1 cellular context compared by ENCODE assay signal in genomic region chr5:115579747-115580173, GRCh38.
TF ChIP-seq lines count a peak whose summit lies in the region.

No MANE protein-coding gene starts in this region.

TF ChIP-seq in GM12878, 131 proteins besides CTCF, POLR2A, EP300 and RAD21 (continues in another document):
- TF ChIP-seq SUZ12 (IDR thresholded peaks at IDR 0.05; ENCODE audit: unreplicated experiment), result no peak
- 0 out of 2 replicates have a peak, but pooled peaks have one; percentile 39 for TF ChIP-seq PAX5 (IDR thresholded peaks at IDR 0.05; ENCODE audit: borderline replicate concordance, low read depth, low read length)
- no peak for TF ChIP-seq NR2C1 (IDR thresholded peaks at IDR 0.05)
- peak; percentile 51 for TF ChIP-seq IKZF1 (conservative IDR thresholded peaks at IDR 0.05)
- 0 out of 2 replicates have a peak, but pooled peaks have one; percentile 54 for TF ChIP-seq MTA3 (IDR thresholded peaks at IDR 0.05; ENCODE audit: borderline replicate concordance, low read length)
- peak; percentile 73; the same call in 1 of the 2 replicates for TF ChIP-seq FOXM1 (IDR thresholded peaks at IDR 0.05; ENCODE audit: low read depth, low read length)
- peak; percentile 86 for TF ChIP-seq BCL11A (IDR thresholded peaks at IDR 0.05; ENCODE audit: low read depth, low read length)
- TF ChIP-seq ZBED1 (IDR thresholded peaks at IDR 0.05; ENCODE audit: borderline replicate concordance), result peak; percentile 79; the same call in 1 of the 2 replicates
- TF ChIP-seq SKIL (IDR thresholded peaks at IDR 0.05; ENCODE audit: low read depth, poor library complexity, severe bottlenecking), result peak; percentile 73
- TF ChIP-seq JUNB (IDR thresholded peaks at IDR 0.05), result peak; percentile 93
- TF ChIP-seq CBX3 (IDR thresholded peaks at IDR 0.05; ENCODE audit: borderline replicate concordance, low read depth), result no peak
- no peak for TF ChIP-seq CBFB (IDR thresholded peaks at IDR 0.05; ENCODE audit: low read depth)
- peak; percentile 96 for TF ChIP-seq BCL3 (IDR thresholded peaks at IDR 0.05; ENCODE audit: borderline replicate concordance, insufficient read depth, low read depth, low read length, poor library complexity, severe bottlenecking)
- TF ChIP-seq POU2F2 (IDR thresholded peaks at IDR 0.05; ENCODE audit: borderline replicate concordance, low read depth, low read length), result peak; percentile 94
- TF ChIP-seq BHLHE40 (IDR thresholded peaks at IDR 0.05; ENCODE audit: borderline replicate concordance in 1 of 2, low read depth in 2 of 2, low read length in 1 of 2), result peak in 1 of 2 experiments; percentile 57; a peak in 2 of 4 replicates
- TF ChIP-seq CREM (IDR thresholded peaks at IDR 0.05; ENCODE audit: low read depth), result peak; percentile 63
- peak; percentile 93 for TF ChIP-seq CUX1 (IDR thresholded peaks at IDR 0.05; ENCODE audit: insufficient replicate concordance, low read depth, low read length)
- TF ChIP-seq, protein P1, sequence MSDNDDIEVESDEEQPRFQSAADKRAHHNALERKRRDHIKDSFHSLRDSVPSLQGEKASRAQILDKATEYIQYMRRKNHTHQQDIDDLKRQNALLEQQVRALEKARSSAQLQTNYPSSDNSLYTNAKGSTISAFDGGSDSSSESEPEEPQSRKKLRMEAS (IDR thresholded peaks at IDR 0.05; ENCODE audit: low read depth, low read length), result no peak
- no peak for TF ChIP-seq SIN3A (IDR thresholded peaks at IDR 0.05; ENCODE audit: low read depth, low read length)
- TF ChIP-seq CEBPB (IDR thresholded peaks at IDR 0.05; ENCODE audit: borderline replicate concordance in 1 of 2, low read depth in 2 of 2, low read length in 2 of 2), result peak in 1 of 2 experiments; percentile 40; a peak in 1 of 4 replicates
- peak; percentile 73; the same call in 1 of the 2 replicates for TF ChIP-seq RB1 (IDR thresholded peaks at IDR 0.05; ENCODE audit: borderline replicate concordance)
- peak; percentile 75 for TF ChIP-seq RELB (IDR thresholded peaks at IDR 0.05; ENCODE audit: low read depth)
- TF ChIP-seq YY1 (IDR thresholded peaks at IDR 0.05; ENCODE audit: low read depth, low read length), result 0 out of 2 replicates have a peak, but pooled peaks have one; percentile 40
- TF ChIP-seq ATF7 (IDR thresholded peaks at IDR 0.05; ENCODE audit: low read depth), result peak; percentile 61; the same call in 1 of the 2 replicates
- TF ChIP-seq ZNF384 (IDR thresholded peaks at IDR 0.05; ENCODE audit: borderline replicate concordance, low read depth, low read length), result 0 out of 2 replicates have a peak, but pooled peaks have one; percentile 32
- no peak for TF ChIP-seq STAT3 (IDR thresholded peaks at IDR 0.05; ENCODE audit: low read depth, low read length)
- no peak for TF ChIP-seq KDM1A (IDR thresholded peaks at IDR 0.05; ENCODE audit: borderline replicate concordance)
- peak; percentile 84 for TF ChIP-seq NFIC (IDR thresholded peaks at IDR 0.05; ENCODE audit: low read depth, low read length)
- peak; percentile 99 for TF ChIP-seq MEF2B (IDR thresholded peaks at IDR 0.05; ENCODE audit: partially characterized antibody, poor library complexity, severe bottlenecking)
- TF ChIP-seq DPF2 (IDR thresholded peaks at IDR 0.05), result peak; percentile 66
- no peak for TF ChIP-seq POLR2AphosphoS2 (IDR thresholded peaks at IDR 0.05; ENCODE audit: low read depth, low read length)
- peak; percentile 22; the same call in 1 of the 2 replicates for TF ChIP-seq CREB1 (IDR thresholded peaks at IDR 0.05; ENCODE audit: low read depth)
- TF ChIP-seq MYC (IDR thresholded peaks at IDR 0.05; ENCODE audit: insufficient read depth, insufficient read length, insufficient replicate concordance, low read length, severe bottlenecking), result no peak
- no peak for TF ChIP-seq TCF7 (IDR thresholded peaks at IDR 0.05; ENCODE audit: borderline replicate concordance)
- peak; percentile 71; the same call in 1 of the 2 replicates for TF ChIP-seq MTA2 (IDR thresholded peaks at IDR 0.05; ENCODE audit: low read depth)
- TF ChIP-seq BACH1 (IDR thresholded peaks at IDR 0.05; ENCODE audit: borderline replicate concordance), result peak; percentile 48; the same call in 1 of the 2 replicates
- peak; percentile 68; the same call in 1 of the 2 replicates for TF ChIP-seq TCF12 (IDR thresholded peaks at IDR 0.05; ENCODE audit: low read depth, low read length)
- TF ChIP-seq BMI1 (IDR thresholded peaks at IDR 0.05; ENCODE audit: borderline replicate concordance), result peak; percentile 18; the same call in 1 of the 2 replicates
- peak; percentile 64; the same call in 1 of the 2 replicates for TF ChIP-seq RFX5 (IDR thresholded peaks at IDR 0.05; ENCODE audit: low read depth, low read length)
- 0 out of 2 replicates have a peak, but pooled peaks have one; percentile 48 for TF ChIP-seq MLLT1 (IDR thresholded peaks at IDR 0.05)
- peak; percentile 36 to 59; a peak in 3 of 4 replicates for TF ChIP-seq IKZF2 (IDR thresholded peaks at IDR 0.05)
- TF ChIP-seq SMAD1 (IDR thresholded peaks at IDR 0.05; ENCODE audit: low read depth, partially characterized antibody), result peak; percentile 48
- TF ChIP-seq YBX1 (IDR thresholded peaks at IDR 0.05), result peak; percentile 70; the same call in 1 of the 2 replicates
- TF ChIP-seq, protein P2, sequence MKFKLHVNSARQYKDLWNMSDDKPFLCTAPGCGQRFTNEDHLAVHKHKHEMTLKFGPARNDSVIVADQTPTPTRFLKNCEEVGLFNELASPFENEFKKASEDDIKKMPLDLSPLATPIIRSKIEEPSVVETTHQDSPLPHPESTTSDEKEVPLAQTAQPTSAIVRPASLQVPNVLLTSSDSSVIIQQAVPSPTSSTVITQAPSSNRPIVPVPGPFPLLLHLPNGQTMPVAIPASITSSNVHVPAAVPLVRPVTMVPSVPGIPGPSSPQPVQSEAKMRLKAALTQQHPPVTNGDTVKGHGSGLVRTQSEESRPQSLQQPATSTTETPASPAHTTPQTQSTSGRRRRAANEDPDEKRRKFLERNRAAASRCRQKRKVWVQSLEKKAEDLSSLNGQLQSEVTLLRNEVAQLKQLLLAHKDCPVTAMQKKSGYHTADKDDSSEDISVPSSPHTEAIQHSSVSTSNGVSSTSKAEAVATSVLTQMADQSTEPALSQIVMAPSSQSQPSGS (IDR thresholded peaks at IDR 0.05; ENCODE audit: low read length), result peak; percentile 83
- peak; percentile 94 for TF ChIP-seq GATAD2B (conservative IDR thresholded peaks at IDR 0.05; ENCODE audit: low read depth)
- TF ChIP-seq JUND (IDR thresholded peaks at IDR 0.05; ENCODE audit: low read depth, low read length), result peak; percentile 76; the same call in 1 of the 2 replicates
- TF ChIP-seq SREBF1 (IDR thresholded peaks at IDR 0.05; ENCODE audit: low read length), result no peak
- peak; percentile 84 for TF ChIP-seq RUNX3 (IDR thresholded peaks at IDR 0.05; ENCODE audit: low read length)
- TF ChIP-seq SMAD5 (IDR thresholded peaks at IDR 0.05; ENCODE audit: low read depth), result no peak
- peak; percentile 48; the same call in 1 of the 2 replicates for TF ChIP-seq SPI1 (IDR thresholded peaks at IDR 0.05; ENCODE audit: borderline replicate concordance, insufficient read depth, low read depth, low read length)
- TF ChIP-seq CBX5 (IDR thresholded peaks at IDR 0.05; ENCODE audit: low read depth), result peak; percentile 46; the same call in 1 of the 2 replicates
- TF ChIP-seq MEF2A (IDR thresholded peaks at IDR 0.05; ENCODE audit: insufficient read depth, low read depth, low read length), result 0 out of 2 replicates have a peak, but pooled peaks have one; percentile 34
